8 cellular contexts compared by ENCODE assay signal in the genomic region with DNA sequence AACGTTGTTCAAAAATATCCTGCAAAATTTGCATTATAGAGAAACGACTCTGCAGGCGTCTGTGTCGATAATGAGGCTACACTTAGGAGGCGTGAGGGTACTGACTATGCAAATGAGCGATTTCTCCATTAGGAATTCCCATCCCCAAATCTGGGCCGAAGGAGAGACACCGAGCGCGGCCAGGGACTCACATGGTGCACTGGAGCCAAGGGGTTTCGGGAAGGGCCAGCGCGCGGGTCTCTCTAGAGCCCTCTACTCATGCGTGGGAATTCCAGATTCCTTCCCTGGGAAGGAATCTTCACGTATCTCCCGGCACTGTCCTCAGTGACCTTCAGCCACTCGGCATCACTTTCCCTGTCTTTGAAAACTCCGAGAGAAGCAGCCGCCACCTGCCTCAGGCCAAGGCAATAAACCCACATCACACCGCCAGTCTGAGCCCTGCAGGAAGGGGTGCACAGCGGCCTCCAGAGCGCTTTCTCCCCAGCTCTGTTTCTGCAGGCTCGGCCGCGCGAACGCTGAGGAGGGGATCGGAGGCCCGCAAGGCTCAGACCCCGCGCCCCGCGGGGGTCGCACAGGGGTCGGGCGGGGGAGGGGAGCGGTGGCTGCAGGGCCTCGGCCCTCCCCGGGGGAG. TPM values are rescaled to one million over a fixed set of nuclear protein-coding genes. Genes with fewer than 3 reads are reported as not detected.
DNase-seq lines count a peak whose midpoint lies in the region; ATAC-seq and TF ChIP-seq lines count a peak whose summit lies in the region.

No MANE protein-coding gene starts in this region.

- DNase-seq in D341Med (ENCODE audit: low spot score), result peak; percentile 68
- DNase-seq in NCI-H82 treated with DMSO at 0.1 percent for 48 hours (lab: John Stamatoyannopoulos, UW; ENCODE audit: unreplicated experiment), result peak; percentile 49
- DNase-seq in activated gamma-delta T cell treated with anti-CD3 and anti-CD28 coated beads, Interleukin-2, amount 50 U/mL, for 16 hours (ENCODE audit: low read depth), result peak; percentile 46
- peak in 2 of 5 donors; percentile 58 to 84 for DNase-seq in heart left ventricle
- DNase-seq in prostate gland (ENCODE audit: low spot score), result no peak
- no peak for DNase-seq in AG20443 (ENCODE audit: low spot score)

- no peak for TF ChIP-seq CTCF in heart left ventricle (IDR thresholded peaks at IDR 0.05)
- TF ChIP-seq CTCF in prostate gland (IDR thresholded peaks at IDR 0.05), result no peak

- H3K4me1 ChIP-seq in heart left ventricle, result peaks cover 0 to 30% (median 22%) of the 10 kb centered on the region in 12 donors
- no peaks in the 10 kb centered on the region for H3K4me1 ChIP-seq in prostate gland (replicated peaks)

- H3K9me3 ChIP-seq in heart left ventricle (no peaks in the 10 kb centered on the region), prostate gland (no peaks in the 10 kb centered on the region)

- WGBS in heart left ventricle, 4 donors, result 1 to 3% (median 2%) methylated on average over 22 to 40 of the region's 40 CpGs
- 2% methylated on average over 22 of the region's 40 CpGs for WGBS in prostate gland

- TF ChIP-seq POLR2A in heart left ventricle (IDR thresholded peaks at IDR 0.05), result no peak
- TF ChIP-seq POLR2A in prostate gland (IDR thresholded peaks at IDR 0.05), result no peak

- H3K27me3 ChIP-seq in heart left ventricle (no peaks in the 10 kb centered on the region), prostate gland (replicated peaks; ENCODE audit: insufficient read depth) (no peaks in the 10 kb centered on the region)

- ATAC-seq in GM19455 (IDR thresholded peaks at IDR 0.05; ENCODE audit: unreplicated experiment) (peak; percentile 55), HG03520 (IDR thresholded peaks at IDR 0.05; ENCODE audit: unreplicated experiment) (peak; percentile 56), heart left ventricle (peak; percentile 39 to 69 (median 64))

- peak overlapping the region; percentile 84 to 100 (median 97) for H3K4me3 ChIP-seq in heart left ventricle
- peak overlapping the region; percentile 65 to 99 for H3K4me3 ChIP-seq in prostate gland

- intact Hi-C loops in heart left ventricle (cut with DNase I) (loop anchor here in 6 of 10 donors (1.0 to 10.0 kb wide), 11 partner anchors 46 to 227 kb away; a partner anchor contains a TSS), prostate gland (cut with DNase I) (loop anchor here (5.0 to 10.0 kb wide), 4 partner anchors 103 to 227 kb away; a partner anchor contains a TSS)

- peak overlapping the region; percentile 95 to 100 (median 99) for H3K27ac ChIP-seq in heart left ventricle
- H3K27ac ChIP-seq in prostate gland, result peak overlapping the region; percentile 96 to 99

- no peaks in the 10 kb centered on the region for H3K36me3 ChIP-seq in heart left ventricle
- H3K36me3 ChIP-seq in prostate gland, result no peaks in the 10 kb centered on the region

RNA-seq across cellular contexts. Expression of a gene that starts 0.7 kb away (rescaled TPM):
- total RNA-seq in heart left ventricle (10 to 100 TPM; 19.4 to 36.9 (median 24.5) TPM), prostate gland (100 to 1,000 TPM in 1 of 2 donors, 10 to 100 TPM in 1; 71.4 to 104 TPM)
- polyA plus RNA-seq in heart left ventricle, result 1 to 10 TPM; 5.4 to 9.9 TPM

Comparison
In these comparisons a context has a peak if more than half of its experiments do, and no peak if none do; other contexts are left out.
1. DNase-seq: peak in D341Med (single experiment), NCI-H82 treated with DMSO at 0.1 percent for 48 hours (single experiment) and activated gamma-delta T cell treated with anti-CD3 and anti-CD28 coated beads, Interleukin-2, amount 50 U/mL, for 16 hours (single experiment); none in prostate gland (single experiment) and AG20443 (single experiment).
2. Peak in every context shown above with its lines, with median percentiles within 50 percentile points of each other: ATAC-seq.